15 cellular contexts compared by ENCODE assay signal in genomic region chr22:43592470-43592869, GRCh38.
DNase-seq lines count a peak whose midpoint lies in the region; ATAC-seq and TF ChIP-seq lines count a peak whose summit lies in the region.
"Had no signal": no experiment of that assay in that cellular context is flagged by ENCODE, and none has a peak within 500 bp of the region (broad histone marks: within the 10 kb centered on the region; RNA-seq: fewer than 3 reads in every experiment).

No MANE protein-coding gene starts in this region.

- TF ChIP-seq CTCF in GM12872 (IDR thresholded peaks at IDR 0.05; ENCODE audit: insufficient read depth, low read depth, low read length) (peak; percentile 35; the same call in 2 of the 3 replicates), epithelial cell of proximal tubule (conservative IDR thresholded peaks at IDR 0.05; ENCODE audit: low read depth, low read length) (peak; percentile 19), osteoblast (IDR thresholded peaks at IDR 0.05; ENCODE audit: extremely low read depth, low read depth, low read length) (peak; percentile 52)

- H3K4me3 ChIP-seq in epithelial cell of proximal tubule (ENCODE audit: low read depth, low read length) (no peak overlapping the region), osteoblast (ENCODE audit: insufficient read depth, low read length) (peak overlapping the region; percentile 49)
- H3K4me3 ChIP-seq: prostate gland had no signal

- peak overlapping the region; percentile 45 for H3K4me2 ChIP-seq in osteoblast (ENCODE audit: insufficient read depth, low read length)

- no peaks in the 10 kb centered on the region for H3K27me3 ChIP-seq in osteoblast (ENCODE audit: insufficient read depth, low read length)
- H3K27me3 ChIP-seq: foreskin keratinocyte had no signal

- no peaks in the 10 kb centered on the region for H3K79me2 ChIP-seq in osteoblast (ENCODE audit: insufficient read depth, low read length)

- H3K9me3 ChIP-seq in osteoblast (ENCODE audit: low read depth, low read length), result no peaks in the 10 kb centered on the region
- H3K9me3 ChIP-seq: prostate gland had no signal

- DNase-seq in NCI-H2227 (lab: John Stamatoyannopoulos, UW; ENCODE audit: unreplicated experiment), result peak; percentile 37
- no peak for DNase-seq in epithelial cell of proximal tubule (ENCODE audit: low read depth)
- no peak for DNase-seq in osteoblast (ENCODE audit: insufficient read length, low spot score, missing footprints)
- DNase-seq in HuH-7 (ENCODE audit: low spot score), result no peak
- no peak for DNase-seq in DMS114 treated with DMSO at 0.1 percent for 48 hours (lab: John Stamatoyannopoulos, UW; ENCODE audit: unreplicated experiment)
- DNase-seq in NCI-H526 treated with DMSO at 0.1 percent for 48 hours (lab: John Stamatoyannopoulos, UW), result no peak
- DNase-seq: DMS79 treated with DMSO at 0.1 percent for 48 hours; foreskin keratinocyte; MV-4-11; stimulated activated naive CD8-positive, alpha-beta T cell treated with anti-CD3 and anti-CD28 coated beads, Interleukin-15, amount 100 ng/mL, for 72 hours; T-helper 17 cell had no signal

- H3K4me1 ChIP-seq in osteoblast (ENCODE audit: insufficient read depth, low read length), result no peaks in the 10 kb centered on the region
- H3K4me1 ChIP-seq: foreskin keratinocyte, prostate gland had no signal

- no peaks in the 10 kb centered on the region for H4K20me1 ChIP-seq in osteoblast (ENCODE audit: insufficient read depth, low read length)

- H3K36me3 ChIP-seq in osteoblast (ENCODE audit: insufficient read depth, low read length), result no peaks in the 10 kb centered on the region
- H3K36me3 ChIP-seq: prostate gland had no signal

- no peak overlapping the region for H3K27ac ChIP-seq in osteoblast (ENCODE audit: low read depth, low read length)
- H3K27ac ChIP-seq: foreskin keratinocyte, prostate gland had no signal

- peak overlapping the region; percentile 10 for H2AFZ ChIP-seq in osteoblast (ENCODE audit: low read length)

- ATAC-seq in HG02642 (IDR thresholded peaks at IDR 0.05; ENCODE audit: poor library complexity, unreplicated experiment), result no peak
- ATAC-seq: activated naive CD4-positive, alpha-beta T cell treated with anti-CD3 and anti-CD28 coated beads, Interleukin-2, amount 50 U/mL, for 72 hours; foreskin keratinocyte; stimulated activated naive CD8-positive, alpha-beta T cell treated with anti-CD3 and anti-CD28 coated beads, Interleukin-15, amount 100 ng/mL, for 72 hours; T-helper 17 cell had no signal
